ENCODE assay signal across 8 cellular contexts in genomic region chr17:11935734-11936406, GRCh38.
DNase-seq lines count a peak whose midpoint lies in the region; ATAC-seq, FAIRE-seq and TF ChIP-seq lines count a peak whose summit lies in the region.

No MANE protein-coding gene starts in this region.

- H2AFZ ChIP-seq in H9 (ENCODE audit: low read length) = no peak overlapping the region

- H3K27me3 ChIP-seq in H9 (ENCODE audit: insufficient read depth, low read length) = no peaks in the 10 kb centered on the region
- no peaks in the 10 kb centered on the region for H3K27me3 ChIP-seq in Panc1 (ENCODE audit: control insufficient read depth, insufficient read depth, low read length)

- no CpG with 5 or more reads among the region's 14 CpGs for WGBS in H9 (ENCODE audit: extremely low coverage, insufficient read length, low lambda C conversion rate)

- no peaks in the 10 kb centered on the region for H3K79me2 ChIP-seq in H9 (ENCODE audit: insufficient read depth, low read length)

- H3K4me1 Mint-ChIP-seq in H9 = no peaks in the 10 kb centered on the region
- H3K4me1 Mint-ChIP-seq in nephron progenitor cell = peaks cover 15% of the 10 kb centered on the region

- H3K4me3 ChIP-seq in Panc1 (ENCODE audit: low read depth in 2 of 2, low read length in 2 of 2) = no peak overlapping the region

- H3K9me3 Mint-ChIP-seq in H9 (no peaks in the 10 kb centered on the region), nephron progenitor cell (no peaks in the 10 kb centered on the region)

- ATAC-seq in Panc1 = no peak

- no peak overlapping the region for H3K4ac ChIP-seq in H9 (ENCODE audit: low read depth, low read length)

- no peak overlapping the region for H4K8ac ChIP-seq in H9 (replicated peaks; ENCODE audit: insufficient read length, low read depth, low read length)

- H3K23ac ChIP-seq in H9 (ENCODE audit: insufficient read length, low read depth, low read length) = no peak overlapping the region

- intact Hi-C loops in Panc1 (cut with micrococcal nuclease; ENCODE audit: unreplicated experiment) = loop anchor here (5.0 kb wide), 1 partner anchor 1059 kb away; no protein-coding TSS in a partner anchor

- BruUV-seq in Panc1 (replicated peaks; lab: Mats Ljungman, UMichigan) = no TSS peak

- no peak overlapping the region for H3K18ac ChIP-seq in H9 (ENCODE audit: insufficient read length, low read depth, low read length)

- H3K27ac ChIP-seq in H9 (ENCODE audit: insufficient read length, low read depth, low read length) (no peak overlapping the region), Panc1 (ENCODE audit: low read length) (no peak overlapping the region)

- in situ Hi-C loops in Panc1 (cut with HindIII; ENCODE audit: low pct_unique_long_range_greater_than_20kb, low sequenced_read_pairs) = no loop called here

- H3K27ac Mint-ChIP-seq in H9 = no peak overlapping the region
- H3K27ac Mint-ChIP-seq in nephron progenitor cell = no peak overlapping the region

- no peak overlapping the region for H3K56ac ChIP-seq in H9 (ENCODE audit: insufficient read length, low read depth, low read length)

- TF ChIP-seq CTCF in H9 (conservative IDR thresholded peaks at IDR 0.05) (peak; percentile 99), Panc1 (IDR thresholded peaks at IDR 0.05) (peak; percentile 94), nephron progenitor cell (IDR thresholded peaks at IDR 0.05) (peak; percentile 100)

- H3T11ph ChIP-seq in H9 (ENCODE audit: low read length) = no peak overlapping the region

- H2BK12ac ChIP-seq in H9 (ENCODE audit: insufficient read length, low read depth, low read length) = no peak overlapping the region

- H3K79me1 ChIP-seq in H9 (ENCODE audit: insufficient read depth, low read depth, low read length, poor library complexity, severe bottlenecking) = no peaks in the 10 kb centered on the region

- no peak overlapping the region for H4K91ac ChIP-seq in H9 (ENCODE audit: insufficient read length, low read depth, low read length)

- DNase-seq in CMK (ENCODE audit: low read depth) (peak; percentile 24), H9 (peak; percentile 78), Panc1 (ENCODE audit: low read depth, low spot score) (peak; percentile 30), nephron progenitor cell (peak; percentile 79), NK-92 (lab: John Stamatoyannopoulos, UW; ENCODE audit: unreplicated experiment) (no peak)
- DNase-seq in activated effector memory CD4-positive, alpha-beta T cell treated with anti-CD3 and anti-CD28 coated beads, Interleukin-2, amount 50 U/mL, for 16 hours = no peak
- no peak for DNase-seq in NK-92 treated with Interleukin-12 subunit alpha and Interleukin-12 subunit beta, amount 100 ng/mL, for 24 hours (lab: John Stamatoyannopoulos, UW)

- H2BK120ac ChIP-seq in H9 (ENCODE audit: low read depth, low read length, poor library complexity, severe bottlenecking) = no peak overlapping the region

- no peak overlapping the region for H3K14ac ChIP-seq in H9 (ENCODE audit: insufficient read depth, low read length)

- POLR2A ChIA-PET in Panc1 (lab: Charles Lee) = no interaction called here

- H3K9me3 ChIP-seq in H9 (ENCODE audit: control insufficient read depth, low read depth, low read length) = no peaks in the 10 kb centered on the region
- H3K9me3 ChIP-seq in Panc1 (ENCODE audit: control insufficient read depth, insufficient read depth, low read depth, low read length) = no peaks in the 10 kb centered on the region

- no peak overlapping the region for H2BK20ac ChIP-seq in H9 (ENCODE audit: low read depth, low read length, poor library complexity, severe bottlenecking)

- H3K36me3 Mint-ChIP-seq in H9 (ENCODE audit: insufficient read depth in 1 of 3, low read depth in 3 of 3) (no peaks in the 10 kb centered on the region), nephron progenitor cell (ENCODE audit: low read depth) (no peaks in the 10 kb centered on the region)

- FAIRE-seq in endometrium (lab: Jason Lieb, UNC) = peak; percentile 70

- H3K4me2 ChIP-seq in H9 (ENCODE audit: insufficient read depth, insufficient read length, low read length) = no peak overlapping the region

- H2AK5ac ChIP-seq in H9 (ENCODE audit: insufficient read length, low read length) = no peak overlapping the region

- CTCF ChIA-PET in Panc1 (lab: Charles Lee) = interaction anchor here (2.2 kb wide), 1 partner anchor 1060 kb away, joined by 9 read pairs; no protein-coding TSS in a partner anchor

- H3K9ac ChIP-seq in H9 (ENCODE audit: extremely low read depth, insufficient read length, low read length) = no peak overlapping the region

- H4K5ac ChIP-seq in H9 (ENCODE audit: insufficient read length, low read depth, low read length) = no peak overlapping the region

- H3K4me3 Mint-ChIP-seq in H9 (no peak overlapping the region), nephron progenitor cell (no peak overlapping the region)

- H3K4me1 ChIP-seq in H9 (ENCODE audit: insufficient read depth, low read length) (no peaks in the 10 kb centered on the region), Panc1 (ENCODE audit: control insufficient read depth, insufficient read depth, low read length) (no peaks in the 10 kb centered on the region)

- H3K36me3 ChIP-seq in Panc1 (ENCODE audit: control insufficient read depth, insufficient read depth, low read length) = no peaks in the 10 kb centered on the region

- H4K20me1 ChIP-seq in H9 (ENCODE audit: control insufficient read depth, insufficient read depth, insufficient read length) = no peaks in the 10 kb centered on the region

- no peaks in the 10 kb centered on the region for H3K23me2 ChIP-seq in H9 (ENCODE audit: insufficient read length, low read depth, low read length, poor library complexity, severe bottlenecking)

- no peak overlapping the region for H2BK5ac ChIP-seq in H9 (ENCODE audit: insufficient read length, low read length)

- no peak overlapping the region for H2BK15ac ChIP-seq in H9 (ENCODE audit: low read depth, low read length)

- H3K27me3 Mint-ChIP-seq in H9 (ENCODE audit: low read depth) = no peaks in the 10 kb centered on the region
- peaks cover 6% of the 10 kb centered on the region for H3K27me3 Mint-ChIP-seq in nephron progenitor cell (ENCODE audit: low read depth, poor library complexity)

Comparison
In these comparisons a context has a peak if more than half of its experiments do, and no peak if none do; other contexts are left out.
1. DNase-seq: peak in CMK (single experiment), H9 (single experiment), Panc1 (single experiment) and nephron progenitor cell (single experiment); none in NK-92 (single experiment), activated effector memory CD4-positive, alpha-beta T cell treated with anti-CD3 and anti-CD28 coated beads, Interleukin-2, amount 50 U/mL, for 16 hours (single experiment) and NK-92 treated with Interleukin-12 subunit alpha and Interleukin-12 subunit beta, amount 100 ng/mL, for 24 hours (single experiment).
2. Peak in every context shown above with its lines, with median percentiles within 50 percentile points of each other: CTCF ChIP-seq.